Comparison of ENCODE assay signal across 1 cellular context in genomic region chr13:64556391-64556790, GRCh38.
A peak's percentile ranks its signal among the peaks of the same experiment; 100 is the strongest.
TF ChIP-seq lines count a peak whose summit lies in the region.

No MANE protein-coding gene starts in this region.

TF ChIP-seq in SK-N-SH, 30 proteins besides CTCF, POLR2A, EP300 and RAD21 (continued from another document):
- TF ChIP-seq, protein P1, sequence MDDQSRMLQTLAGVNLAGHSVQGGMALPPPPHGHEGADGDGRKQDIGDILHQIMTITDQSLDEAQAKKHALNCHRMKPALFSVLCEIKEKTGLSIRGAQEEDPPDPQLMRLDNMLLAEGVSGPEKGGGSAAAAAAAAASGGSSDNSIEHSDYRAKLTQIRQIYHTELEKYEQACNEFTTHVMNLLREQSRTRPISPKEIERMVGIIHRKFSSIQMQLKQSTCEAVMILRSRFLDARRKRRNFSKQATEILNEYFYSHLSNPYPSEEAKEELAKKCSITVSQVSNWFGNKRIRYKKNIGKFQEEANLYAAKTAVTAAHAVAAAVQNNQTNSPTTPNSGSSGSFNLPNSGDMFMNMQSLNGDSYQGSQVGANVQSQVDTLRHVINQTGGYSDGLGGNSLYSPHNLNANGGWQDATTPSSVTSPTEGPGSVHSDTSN (IDR thresholded peaks at IDR 0.05), result peak; percentile 44
